17 cellular contexts compared by ENCODE assay signal in genomic region chr5:179346875-179347274, GRCh38. TPM values are rescaled to one million over a fixed set of nuclear protein-coding genes. Genes with fewer than 3 reads are reported as not detected.
DNase-seq lines count a peak whose midpoint lies in the region; ATAC-seq and TF ChIP-seq lines count a peak whose summit lies in the region.
"Had no signal": no experiment of that assay in that cellular context is flagged by ENCODE, and none has a peak within 500 bp of the region (broad histone marks: within the 10 kb centered on the region; RNA-seq: fewer than 3 reads in every experiment).

No MANE protein-coding gene starts in this region.

- intact Hi-C loops in IMR-90 (cut with micrococcal nuclease), result no loop called here

- H3K4me2 ChIP-seq in IMR-90 (ENCODE audit: low read depth, low read length), result no peak overlapping the region
- no peak overlapping the region for H3K4me2 ChIP-seq in osteoblast (ENCODE audit: insufficient read depth, low read length)

- H2BK120ac ChIP-seq in IMR-90 (ENCODE audit: low read depth, low read length), result no peak overlapping the region

- BruUV-seq in IMR-90 (replicated peaks; lab: Mats Ljungman, UMichigan), result no TSS peak

- no peak overlapping the region for H2BK5ac ChIP-seq in IMR-90 (ENCODE audit: low read depth, low read length, poor library complexity, severe bottlenecking)

- H3K27me3 Mint-ChIP-seq in CD8-positive, alpha-beta memory T cell, result peaks cover 40 to 54% of the 10 kb centered on the region in 2 donors
- peaks cover 21% of the 10 kb centered on the region for H3K27me3 Mint-ChIP-seq in glutamatergic neuron (ENCODE audit: unreplicated experiment)

- H2AK9ac ChIP-seq in IMR-90 (replicated peaks; ENCODE audit: low read depth, low read length, poor library complexity), result no peak overlapping the region

- H3K4me3 ChIP-seq in CD8-positive, alpha-beta memory T cell (ENCODE audit: low read length), result no peak overlapping the region
- no peak overlapping the region for H3K4me3 ChIP-seq in IMR-90 (ENCODE audit: insufficient read depth, low read depth, low read length)
- H3K4me3 ChIP-seq in osteoblast (ENCODE audit: insufficient read depth, low read length), result no peak overlapping the region
- no peak overlapping the region for H3K4me3 ChIP-seq in right atrium auricular region
- H3K4me3 ChIP-seq: BLaER1 treated with 17β-estradiol and CSF1 and Interleukin-3, amounts not matched to agents 10 nM and 100 nM; MG63 had no signal

- TF ChIP-seq POLR2A in IMR-90 (IDR thresholded peaks at IDR 0.05; ENCODE audit: low read depth, low read length), result no peak

- H2AFZ ChIP-seq in IMR-90 (replicated peaks; ENCODE audit: low read length, poor library complexity) (peak overlapping the region; percentile 71), osteoblast (ENCODE audit: low read length) (no peak overlapping the region)

- 100% methylated on average over 1 of the region's 8 CpGs; no CpG with 5 or more reads in 1 of the 2 experiments for WGBS in IMR-90 (ENCODE audit: extremely low coverage in 2 of 2, insufficient read length in 1 of 2), 2 experiments

- CTCF ChIA-PET in CD8-positive, alpha-beta memory T cell (lab: Charles Lee), result no interaction called here
- CTCF ChIA-PET in IMR-90 (lab: Yijun Ruan, JAX), result interaction anchor here (0.5 kb wide), 1 partner anchor 151 kb away, joined by 4 read pairs; no protein-coding TSS in a partner anchor

- H3K9ac ChIP-seq in IMR-90 (ENCODE audit: low read depth, low read length), result no peak overlapping the region
- H3K9ac ChIP-seq: BLaER1 treated with 17β-estradiol and CSF1 and Interleukin-3, amounts not matched to agents 10 nM and 100 nM had no signal

- no peak overlapping the region for H4K8ac ChIP-seq in IMR-90 (ENCODE audit: low read depth in 2 of 2, low read length in 2 of 2)

- peaks cover 4% of the 10 kb centered on the region for H3K9me1 ChIP-seq in IMR-90 (ENCODE audit: insufficient read depth, low read length)

- peak in 1 of 5 donors; percentile 0 for DNase-seq in CD8-positive, alpha-beta memory T cell
- no peak for DNase-seq in IMR-90
- no peak for DNase-seq in glutamatergic neuron
- peak; percentile 61 for DNase-seq in osteoblast (ENCODE audit: insufficient read length, low spot score, missing footprints)
- DNase-seq in effector CD4-positive, alpha-beta T cell, result no peak
- no peak for DNase-seq in NOMO-1 (lab: John Stamatoyannopoulos, UW; ENCODE audit: unreplicated experiment in 2 of 2)
- DNase-seq in right atrium auricular region (ENCODE audit: low spot score), result no peak
- DNase-seq: DMS 273 treated with DMSO at 0.1 percent for 48 hours; NCI-H1092 treated with DMSO at 0.1 percent for 48 hours; NCI-H1694; NCI-H2107; NCI-H226; NCI-H526 treated with DMSO at 0.1 percent for 48 hours; NK-92 treated with Interleukin-12 subunit alpha and Interleukin-12 subunit beta, amount 100 ng/mL, for 24 hours; PC-3 had no signal

- H3K27ac ChIP-seq in CD8-positive, alpha-beta memory T cell (ENCODE audit: low read depth, low read length), result no peak overlapping the region
- H3K27ac ChIP-seq in IMR-90 (ENCODE audit: insufficient read depth, low read length), result no peak overlapping the region
- no peak overlapping the region for H3K27ac ChIP-seq in osteoblast (ENCODE audit: low read depth, low read length)
- H3K27ac ChIP-seq in right atrium auricular region, result no peak overlapping the region
- H3K27ac ChIP-seq: BLaER1 treated with 17β-estradiol and CSF1 and Interleukin-3, amounts not matched to agents 10 nM and 100 nM had no signal

- H3K9me3 ChIP-seq in CD8-positive, alpha-beta memory T cell (ENCODE audit: low read length), result no peaks in the 10 kb centered on the region
- H3K9me3 ChIP-seq in IMR-90 (ENCODE audit: control insufficient read depth, insufficient read depth, low read length) (no peaks in the 10 kb centered on the region), osteoblast (ENCODE audit: low read depth, low read length) (no peaks in the 10 kb centered on the region), right atrium auricular region (no peaks in the 10 kb centered on the region)
- H3K9me3 ChIP-seq: BLaER1 treated with 17β-estradiol and CSF1 and Interleukin-3, amounts not matched to agents 10 nM and 100 nM; MG63 had no signal

- H2BK15ac ChIP-seq in IMR-90 (ENCODE audit: low read depth, low read length), result no peak overlapping the region

- 0 out of 2 replicates have a peak overlapping the region, but pooled peaks have one; percentile 2 for H2AK5ac ChIP-seq in IMR-90 (ENCODE audit: low read depth, low read length)

- peaks cover 19% of the 10 kb centered on the region for H4K20me1 ChIP-seq in IMR-90 (ENCODE audit: insufficient read depth, low read length)
- H4K20me1 ChIP-seq in osteoblast (ENCODE audit: insufficient read depth, low read length), result peaks cover 18% of the 10 kb centered on the region

- no peak overlapping the region for H3K56ac ChIP-seq in IMR-90 (ENCODE audit: extremely low read depth, insufficient read depth, low read length)

- dilution Hi-C loops in IMR-90 (cut with HindIII; ENCODE audit: low sequenced_read_pairs, unreplicated experiment), result no loop called here

- H3K23ac ChIP-seq in IMR-90 (ENCODE audit: low read depth, low read length), result no peak overlapping the region

- no peak for TF ChIP-seq CTCF in IMR-90 (conservative IDR thresholded peaks at IDR 0.05; ENCODE audit: low read depth, low read length)
- no peak for TF ChIP-seq CTCF in glutamatergic neuron (IDR thresholded peaks at IDR 0.05; ENCODE audit: partially characterized antibody, unreplicated experiment)
- TF ChIP-seq CTCF in osteoblast (IDR thresholded peaks at IDR 0.05; ENCODE audit: extremely low read depth, low read depth, low read length), result no peak
- no peak for TF ChIP-seq CTCF in right atrium auricular region (IDR thresholded peaks at IDR 0.05)

- peak overlapping the region in 4 of 7 donors; percentile 27 to 85 (median 30) for H3K4me3 Mint-ChIP-seq in CD8-positive, alpha-beta memory T cell
- H3K4me3 Mint-ChIP-seq in glutamatergic neuron (ENCODE audit: unreplicated experiment), result peak overlapping the region; percentile 60

- TF ChIP-seq RAD21 in IMR-90 (IDR thresholded peaks at IDR 0.05; ENCODE audit: low read length), result no peak

- peaks cover 10 to 26% of the 10 kb centered on the region in 2 experiments for H3K79me1 ChIP-seq in IMR-90 (ENCODE audit: low read depth in 1 of 2, low read length in 2 of 2)

- peaks cover 7 to 20% (median 12%) of the 10 kb centered on the region in 3 donors for H3K4me1 Mint-ChIP-seq in CD8-positive, alpha-beta memory T cell
- peaks cover 18% of the 10 kb centered on the region for H3K4me1 Mint-ChIP-seq in glutamatergic neuron (ENCODE audit: low read depth, unreplicated experiment)

- peaks cover 8% of the 10 kb centered on the region for H3K27me3 ChIP-seq in CD8-positive, alpha-beta memory T cell (ENCODE audit: insufficient read depth, low read length, poor library complexity, severe bottlenecking)
- no peaks in the 10 kb centered on the region; the same call in 1 of the 2 replicates for H3K27me3 ChIP-seq in IMR-90 (ENCODE audit: control insufficient read depth, insufficient read depth, low read length)
- peaks cover 4% of the 10 kb centered on the region for H3K27me3 ChIP-seq in osteoblast (ENCODE audit: insufficient read depth, low read length)
- peaks cover 0 to 6% of the 10 kb centered on the region in 2 donors for H3K27me3 ChIP-seq in right atrium auricular region
- H3K27me3 ChIP-seq: MG63 had no signal

- no peak overlapping the region for H3K27ac Mint-ChIP-seq in CD8-positive, alpha-beta memory T cell
- H3K27ac Mint-ChIP-seq in glutamatergic neuron (ENCODE audit: unreplicated experiment), result no peak overlapping the region

- peaks cover 26% of the 10 kb centered on the region for H3K79me2 ChIP-seq in osteoblast (ENCODE audit: insufficient read depth, low read length)

- no peaks in the 10 kb centered on the region for H3K4me1 ChIP-seq in CD8-positive, alpha-beta memory T cell (ENCODE audit: insufficient read depth, low read length)
- H3K4me1 ChIP-seq in IMR-90 (ENCODE audit: control insufficient read depth, insufficient read depth, low read length) (peaks cover 15% of the 10 kb centered on the region), osteoblast (ENCODE audit: insufficient read depth, low read length) (peaks cover 22% of the 10 kb centered on the region), right atrium auricular region (peaks cover 0 to 27% of the 10 kb centered on the region in 2 donors)

- no peaks in the 10 kb centered on the region for H3K36me3 ChIP-seq in CD8-positive, alpha-beta memory T cell (ENCODE audit: insufficient read depth, low read length)
- H3K36me3 ChIP-seq in IMR-90 (ENCODE audit: control insufficient read depth, insufficient read depth, low read length) (no peaks in the 10 kb centered on the region), osteoblast (ENCODE audit: insufficient read depth, low read length) (peaks cover 2% of the 10 kb centered on the region), right atrium auricular region (no peaks in the 10 kb centered on the region)
- H3K36me3 ChIP-seq: BLaER1 treated with 17β-estradiol and CSF1 and Interleukin-3, amounts not matched to agents 10 nM and 100 nM had no signal

- H4K5ac ChIP-seq in IMR-90 (ENCODE audit: low read depth, low read length), result no peak overlapping the region

- no peak overlapping the region for H3K4ac ChIP-seq in IMR-90 (ENCODE audit: low read depth, low read length)

- POLR2A ChIA-PET in CD8-positive, alpha-beta memory T cell (lab: Charles Lee), result no interaction called here
- POLR2A ChIA-PET in IMR-90 (lab: Charles Lee; ENCODE audit: unreplicated experiment), result no interaction called here

- H3K18ac ChIP-seq in IMR-90 (ENCODE audit: low read depth, low read length), result no peak overlapping the region

- ATAC-seq in IMR-90 (ENCODE audit: low read depth), result no peak
- ATAC-seq: PC-3 had no signal

- H3K36me3 Mint-ChIP-seq in CD8-positive, alpha-beta memory T cell, result no peaks in the 10 kb centered on the region
- H3K36me3 Mint-ChIP-seq in glutamatergic neuron (ENCODE audit: unreplicated experiment), result peaks cover 6% of the 10 kb centered on the region

- H3K14ac ChIP-seq in IMR-90 (replicated peaks; ENCODE audit: low read depth, low read length), result no peak overlapping the region

- in situ Hi-C loops in IMR-90 (cut with MboI; ENCODE audit: low sequenced_read_pairs), result loop anchor here (5.0 to 10.0 kb wide), 2 partner anchors 148 to 180 kb away; no protein-coding TSS in a partner anchor

- peaks cover 0 to 3% (median 0%) of the 10 kb centered on the region in 5 donors for H3K9me3 Mint-ChIP-seq in CD8-positive, alpha-beta memory T cell
- peaks cover 15% of the 10 kb centered on the region for H3K9me3 Mint-ChIP-seq in glutamatergic neuron (ENCODE audit: unreplicated experiment)

- no peak overlapping the region; the same call in 1 of the 2 replicates for H4K91ac ChIP-seq in IMR-90 (ENCODE audit: insufficient read depth, low read depth, low read length)

- H2BK20ac ChIP-seq in IMR-90 (ENCODE audit: low read depth, low read length), result no peak overlapping the region

RNA-seq across cellular contexts. Expression of gene ADAMTS2, which starts 1.6 kb away (rescaled TPM):
- total RNA-seq in CD8-positive, alpha-beta memory T cell, result not detected
- polyA plus RNA-seq in CD8-positive, alpha-beta memory T cell, result not detected
- total RNA-seq in IMR-90 (2012; rRNA removed), result 18.3 and 19.0 TPM in 2 replicates
- polyA plus RNA-seq in IMR-90 (2012; rRNA removed), result 58.8 and 68.2 TPM in 2 replicates
- polyA plus RNA-seq in IMR-90 (2012; cell fraction: cytosol; rRNA removed), result 45.1 and 77.2 TPM in 2 replicates
- 77.0 and 118 TPM in 2 replicates for polyA plus RNA-seq in IMR-90 (2012; cell fraction: nucleus; rRNA removed; ENCODE audit: low replicate concordance)
- 23.5 TPM for total RNA-seq in glutamatergic neuron (ENCODE audit: unreplicated experiment)
- 144 and 203 TPM in 2 replicates for total RNA-seq in osteoblast
- total RNA-seq in right atrium auricular region, result 10 to 100 TPM; 13.6 to 13.7 TPM
- total RNA-seq: PC-3 had no signal

Comparison
In these comparisons a context has a peak if more than half of its experiments do, and no peak if none do; other contexts are left out.
1. RNA of gene ADAMTS2, which starts 1.6 kb away (total RNA-seq): 144 to 203 TPM in osteoblast, 23.5 TPM in glutamatergic neuron (single experiment), 18.3 to 19.0 TPM in IMR-90 and 13.6 to 13.7 TPM in right atrium auricular region; not detected in CD8-positive, alpha-beta memory T cell; every median in the first group is over 10 times any median in the second.